Comparison of ENCODE assay signal across 8 cellular contexts in the genomic region with DNA sequence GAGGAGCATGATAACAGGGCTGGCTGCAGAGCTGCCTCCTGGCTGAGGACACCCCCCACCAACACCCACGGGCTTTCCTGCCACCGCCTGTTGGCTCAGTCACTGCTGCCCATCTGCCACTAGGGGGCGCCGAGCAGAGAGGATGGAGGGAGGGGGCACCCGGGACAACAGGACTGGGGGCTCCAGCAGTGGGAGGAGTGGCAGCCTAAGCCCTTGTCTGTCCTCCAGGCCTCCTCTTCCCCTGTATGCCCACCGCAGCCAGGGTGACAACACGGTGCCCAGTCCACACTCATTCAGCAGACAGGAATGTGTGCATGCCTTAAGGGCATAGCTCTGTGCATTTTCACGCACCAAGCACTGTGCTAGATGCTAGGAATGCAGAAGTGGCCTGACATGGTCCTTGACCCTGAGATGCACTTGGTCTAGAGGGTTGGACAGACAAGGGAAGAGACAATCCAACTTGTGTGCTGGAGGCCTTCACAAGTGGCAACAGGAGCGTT.
DNase-seq lines count a peak whose midpoint lies in the region; ATAC-seq and TF ChIP-seq lines count a peak whose summit lies in the region.

No MANE protein-coding gene starts in this region.

- H3K4me3 ChIP-seq in epithelial cell of esophagus (ENCODE audit: low read length) (no peak overlapping the region), retinal pigment epithelial cell (ENCODE audit: low read length) (no peak overlapping the region)

- TF ChIP-seq CTCF in epithelial cell of esophagus (IDR thresholded peaks at IDR 0.05; ENCODE audit: insufficient read depth, low read depth, low read length, missing control alignments) (peak; percentile 47), retinal pigment epithelial cell (conservative IDR thresholded peaks at IDR 0.05; ENCODE audit: low read depth, low read length) (peak; percentile 63)

- DNase-seq in CD1c-positive myeloid dendritic cell (ENCODE audit: extremely low spot score): peak; percentile 20
- peak; percentile 40 for DNase-seq in HuH-7 (ENCODE audit: low spot score)
- peak; percentile 79 for DNase-seq in activated CD8-positive, alpha-beta memory T cell treated with anti-CD3 and anti-CD28 coated beads for 24 hours
- peak; percentile 33 for DNase-seq in epithelial cell of esophagus (ENCODE audit: low read depth)
- no peak for DNase-seq in retinal pigment epithelial cell (ENCODE audit: low read depth)
- no peak for DNase-seq in retina

- ATAC-seq in GM21717 (IDR thresholded peaks at IDR 0.05; ENCODE audit: unreplicated experiment) (no peak), HG03095 (IDR thresholded peaks at IDR 0.05; ENCODE audit: unreplicated experiment) (no peak)

Comparison
In these comparisons a context has a peak if more than half of its experiments do, and no peak if none do; other contexts are left out.
1. DNase-seq: peak in CD1c-positive myeloid dendritic cell (single experiment), HuH-7 (single experiment), activated CD8-positive, alpha-beta memory T cell treated with anti-CD3 and anti-CD28 coated beads for 24 hours (single experiment) and epithelial cell of esophagus (single experiment); none in retinal pigment epithelial cell (single experiment) and retina (single experiment).